32 cellular contexts compared by ENCODE assay signal in genomic region chr20:24862186-24862585, GRCh38.
"Had no signal": no experiment of that assay in that cellular context is flagged by ENCODE, and none has a peak within 500 bp of the region (broad histone marks: within the 10 kb centered on the region; RNA-seq: fewer than 3 reads in every experiment).

No MANE protein-coding gene starts in this region.

- H3K9ac ChIP-seq: KMS-11 had no signal

- H3K9me3 ChIP-seq: MG63 had no signal

- H3K27ac ChIP-seq: KMS-11 had no signal

- H3K36me3 ChIP-seq: MG63 had no signal

- H3K4me3 ChIP-seq: MG63 had no signal

- DNase-seq: Karpas-422, Kasumi-1, KG1, MG63, MM.1S, MV-4-11, NCI-H1048, NCI-H1092, NCI-H1092 treated with DMSO at 0.1 percent for 48 hours, NCI-H1105, NCI-H1105 treated with DMSO at 0.1 percent for 48 hours, NCI-H1417 treated with DMSO at 0.1 percent for 48 hours, NCI-H1436, NCI-H1436 treated with DMSO at 0.1 percent for 48 hours, NCI-H146, NCI-H1694, NCI-H1694 treated with DMSO at 0.1 percent for 48 hours, NCI-H187, NCI-H187 treated with DMSO at 0.1 percent for 48 hours, NCI-H2029, NCI-H2029 treated with DMSO at 0.1 percent for 48 hours, NCI-H2081, NCI-H2081 treated with DMSO at 0.1 percent for 48 hours, NCI-H2107, NCI-H2171, NCI-H2171 treated with DMSO at 0.1 percent for 48 hours, NCI-H2227 treated with DMSO at 0.1 percent for 48 hours, NCI-H226, NCI-H446, NCI-H446 treated with DMSO at 0.1 percent for 48 hours, NCI-H510A had no signal

- H3K27me3 ChIP-seq: MG63 had no signal

- H3K4me2 ChIP-seq: KMS-11 had no signal
